Comparison of ENCODE assay signal across 34 cellular contexts in genomic region chr14:26363689-26364088, GRCh38.
"Had no signal": no experiment of that assay in that cellular context is flagged by ENCODE, and none has a peak within 500 bp of the region (broad histone marks: within the 10 kb centered on the region; RNA-seq: fewer than 3 reads in every experiment).

No MANE protein-coding gene starts in this region.

- DNase-seq: activated effector memory CD4-positive, alpha-beta T cell treated with anti-CD3 and anti-CD28 coated beads, Interleukin-2, amount 50 U/mL, for 16 hours; activated effector memory CD4-positive, alpha-beta T cell treated with Interleukin-2 at 50 U/mL for 16 hours; activated gamma-delta T cell; activated gamma-delta T cell treated with Interleukin-2 at 50 U/mL for 16 hours; activated naive CD4-positive, alpha-beta T cell; activated naive CD4-positive, alpha-beta T cell treated with anti-CD3 and anti-CD28 coated beads for 36 hours; activated naive CD4-positive, alpha-beta T cell treated with anti-CD3 and anti-CD28 coated beads, Interleukin-2, amount 10 ng/mL, durations not matched to agents 7 days and 5 days; activated naive CD4-positive, alpha-beta T cell treated with anti-CD3 and anti-CD28 coated beads, Interleukin-2, amount 50 U/mL, for 16 hours; activated naive CD4-positive, alpha-beta T cell treated with Interleukin-2 at 50 U/mL for 16 hours; activated naive CD8-positive, alpha-beta T cell treated with anti-CD3 and anti-CD28 coated beads for 36 hours; activated naive CD8-positive, alpha-beta T cell treated with anti-CD3 and anti-CD28 coated beads, Interleukin-2, amount 10 ng/mL, durations not matched to agents 7 days and 5 days; activated naive CD8-positive, alpha-beta T cell treated with anti-CD3 and anti-CD28 coated beads, Interleukin-2, amount 50 U/mL, for 24 hours; activated T-cell treated with anti-CD3 and anti-CD28 coated beads, Interleukin-2, amount 50 U/mL, for 1 hour; activated T-cell treated with anti-CD3 and anti-CD28 coated beads, Interleukin-2, amount 50 U/mL, for 24 hours; activated T-cell treated with anti-CD3 and anti-CD28 coated beads, Interleukin-2, amount 50 U/mL, for 4 hours; activated T-cell treated with anti-CD3 and anti-CD28 coated beads, Interleukin-2, amount 50 U/mL, for 48 hours; activated T-cell treated with anti-CD3 and anti-CD28 coated beads, Interleukin-2, amount 50 U/mL, for 72 hours; adrenal gland; amniotic stem cell; amygdala; anterior cingulate cortex; aorta; body of pancreas; brain microvascular endothelial cell; caudate nucleus; central memory CD4-positive, alpha-beta T cell; cerebellar nuclear complex had no signal

- H3K36me3 ChIP-seq: adrenal gland, ascending aorta, brain microvascular endothelial cell, breast epithelium, cardiac muscle cell had no signal

- ATAC-seq: activated naive CD4-positive, alpha-beta T cell treated with anti-CD3 and anti-CD28 coated beads, Interleukin-2, amount 50 U/mL, for 72 hours; activated naive CD8-positive, alpha-beta T cell treated with anti-CD3 and anti-CD28 coated beads, Interleukin-2, amount 50 U/mL, for 24 hours; activated T-cell treated with anti-CD3 and anti-CD28 coated beads, Interleukin-2, amount 50 U/mL, for 4 hours; activated T-cell treated with anti-CD3 and anti-CD28 coated beads, Interleukin-2, amount 50 U/mL, for 72 hours; activated T-helper 17 cell treated with anti-CD3 and anti-CD28 coated beads, Interleukin-2, amount 50 U/mL, for 72 hours; body of pancreas had no signal

- FAIRE-seq: astrocyte, bronchial epithelial cell had no signal

- H3K9me3 ChIP-seq: adrenal gland, ascending aorta, body of pancreas, breast epithelium had no signal

- H3K4me1 ChIP-seq: adrenal gland, ascending aorta, body of pancreas, breast epithelium had no signal

- H3K27me3 ChIP-seq: adrenal gland, ascending aorta, body of pancreas, brain microvascular endothelial cell, breast epithelium, cardiac muscle cell had no signal

- H3K27ac ChIP-seq: adrenal gland, ascending aorta, body of pancreas, brain microvascular endothelial cell, breast epithelium, cardiac muscle cell had no signal

- H3K4me3 ChIP-seq: adrenal gland, ascending aorta, body of pancreas, breast epithelium, cardiac muscle cell had no signal
